29 cellular contexts compared by ENCODE assay signal in the genomic region with DNA sequence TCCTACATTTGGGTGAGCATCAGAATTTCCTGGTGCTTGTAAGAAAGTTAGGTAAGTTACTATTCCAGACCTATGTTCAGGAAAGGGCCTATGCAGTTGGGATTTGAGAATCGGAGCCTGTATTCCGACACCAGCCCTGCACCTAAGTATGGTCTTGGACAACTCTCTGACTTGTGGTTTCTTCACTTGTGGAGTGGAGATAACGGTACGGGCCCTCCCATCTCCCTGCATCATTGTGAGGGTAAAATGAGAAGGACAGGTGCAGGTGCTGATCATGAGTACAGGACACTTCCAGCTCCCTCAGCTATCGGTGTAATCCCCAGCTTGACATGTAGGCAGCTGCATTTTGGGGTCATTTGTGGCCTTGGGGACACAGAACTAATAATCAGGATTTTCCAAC.
DNase-seq lines count a peak whose midpoint lies in the region; ATAC-seq, FAIRE-seq and TF ChIP-seq lines count a peak whose summit lies in the region.
"Had no signal": no experiment of that assay in that cellular context is flagged by ENCODE, and none has a peak within 500 bp of the region (broad histone marks: within the 10 kb centered on the region; RNA-seq: fewer than 3 reads in every experiment).

No MANE protein-coding gene starts in this region.

- peaks cover 85% of the 10 kb centered on the region for H3K4me1 Mint-ChIP-seq in activated CD8-positive, alpha-beta T cell treated with anti-CD3 and anti-CD28 coated beads for 36 hours (ENCODE audit: low read depth)
- peaks cover 12% of the 10 kb centered on the region for H3K4me1 Mint-ChIP-seq in activated CD8-positive, alpha-beta T cell treated with anti-CD3 and anti-CD28 coated beads, Interleukin-2, amount 10 ng/mL, durations not matched to agents 7 days and 5 days (ENCODE audit: low read depth)
- H3K4me1 Mint-ChIP-seq in activated naive CD8-positive, alpha-beta T cell treated with anti-CD3 and anti-CD28 coated beads, Interleukin-2, amount 50 U/mL, for 24 hours = peaks cover 88% of the 10 kb centered on the region
- H3K4me1 Mint-ChIP-seq: endodermal cell had no signal

- H3K4me3 ChIP-seq in HL-60 (replicated peaks; ENCODE audit: insufficient read depth, low read length) = no peak overlapping the region
- no peak overlapping the region for H3K4me3 ChIP-seq in psoas muscle
- H3K4me3 ChIP-seq: skin epidermis, thoracic aorta had no signal

- FAIRE-seq in GM12892 (lab: Jason Lieb, UNC) = no peak
- FAIRE-seq: A204.1, H1 had no signal

- POLR2A ChIA-PET in activated CD8-positive, alpha-beta T cell treated with anti-CD3 and anti-CD28 coated beads for 36 hours (lab: Charles Lee) = interaction anchor here (0.7 to 3.5 kb wide), 3 partner anchors 77 to 309 kb away, joined by 3 to 30 read pairs (median 4); a partner anchor contains a TSS
- POLR2A ChIA-PET in activated CD8-positive, alpha-beta T cell treated with anti-CD3 and anti-CD28 coated beads, Interleukin-2, amount 10 ng/mL, durations not matched to agents 7 days and 5 days (lab: Charles Lee) = no interaction called here

- H3K27me3 ChIP-seq in HL-60 (ENCODE audit: insufficient read depth, poor library complexity, severe bottlenecking) = no peaks in the 10 kb centered on the region
- no peaks in the 10 kb centered on the region for H3K27me3 ChIP-seq in psoas muscle (ENCODE audit: insufficient read depth in 3 of 3, low read length in 2 of 3)

- peaks cover 34% of the 10 kb centered on the region for H3K4me1 ChIP-seq in psoas muscle

- intact Hi-C loops in activated CD8-positive, alpha-beta T cell treated with anti-CD3 and anti-CD28 coated beads for 36 hours (cut with micrococcal nuclease) = no loop called here
- intact Hi-C loops in psoas muscle (cut with DNase I) = loop anchor here in 1 of 2 donors (10.0 kb wide), 1 partner anchor 138 kb away; a partner anchor contains a TSS

- no peak for TF ChIP-seq CTCF in activated CD8-positive, alpha-beta T cell treated with anti-CD3 and anti-CD28 coated beads for 36 hours (IDR thresholded peaks at IDR 0.05)
- TF ChIP-seq CTCF in HL-60 (IDR thresholded peaks at IDR 0.05; ENCODE audit: insufficient read depth, low read length) = no peak
- TF ChIP-seq CTCF in psoas muscle (IDR thresholded peaks at IDR 0.05) = no peak

- ATAC-seq in activated CD8-positive, alpha-beta T cell treated with anti-CD3 and anti-CD28 coated beads for 36 hours = no peak
- ATAC-seq in activated CD8-positive, alpha-beta T cell treated with anti-CD3 and anti-CD28 coated beads, Interleukin-2, amount 10 ng/mL, durations not matched to agents 7 days and 5 days = no peak
- no peak for ATAC-seq in activated naive CD8-positive, alpha-beta T cell treated with anti-CD3 and anti-CD28 coated beads, Interleukin-2, amount 50 U/mL, for 24 hours
- peak in 2 of 4 donors; percentile 20 to 46 for ATAC-seq in psoas muscle
- ATAC-seq: activated CD4-positive, CD25-positive, alpha-beta regulatory T cell treated with anti-CD3 and anti-CD28 coated beads, Interleukin-2, amount 50 U/mL, for 24 hours; naive thymus-derived CD8-positive, alpha-beta T cell had no signal

- peaks cover 12% of the 10 kb centered on the region for H3K9me3 Mint-ChIP-seq in activated CD8-positive, alpha-beta T cell treated with anti-CD3 and anti-CD28 coated beads for 36 hours
- no peaks in the 10 kb centered on the region for H3K9me3 Mint-ChIP-seq in activated CD8-positive, alpha-beta T cell treated with anti-CD3 and anti-CD28 coated beads, Interleukin-2, amount 10 ng/mL, durations not matched to agents 7 days and 5 days (ENCODE audit: insufficient read depth)
- H3K9me3 Mint-ChIP-seq in activated naive CD8-positive, alpha-beta T cell treated with anti-CD3 and anti-CD28 coated beads, Interleukin-2, amount 50 U/mL, for 24 hours = peaks cover 8% of the 10 kb centered on the region
- H3K9me3 Mint-ChIP-seq: central memory CD8-positive, alpha-beta T cell; HFFc6; T-helper 1 cell treated with Interleukin-12 subunit alpha and Interleukin-12 subunit beta and Interleukin-4 antibody, amounts not matched to agents 30 μg/mL and 1 μg/mL, for 36 hours had no signal

- H3K36me3 ChIP-seq in psoas muscle (ENCODE audit: insufficient read depth in 1 of 2, low read depth in 1 of 2) = no peaks in the 10 kb centered on the region
- H3K36me3 ChIP-seq: thoracic aorta had no signal

- H3K27ac ChIP-seq in HL-60 (replicated peaks) (peak overlapping the region; percentile 80), psoas muscle (peak overlapping the region; percentile 46)
- H3K27ac ChIP-seq: thoracic aorta had no signal

- 35 to 63% (median 45%) methylated on average over 5 of the region's 5 CpGs for WGBS in psoas muscle, 3 donors

- peak overlapping the region; percentile 98 for H3K27ac Mint-ChIP-seq in activated CD8-positive, alpha-beta T cell treated with anti-CD3 and anti-CD28 coated beads for 36 hours
- H3K27ac Mint-ChIP-seq in activated CD8-positive, alpha-beta T cell treated with anti-CD3 and anti-CD28 coated beads, Interleukin-2, amount 10 ng/mL, durations not matched to agents 7 days and 5 days = no peak overlapping the region
- peak overlapping the region; percentile 99 for H3K27ac Mint-ChIP-seq in activated naive CD8-positive, alpha-beta T cell treated with anti-CD3 and anti-CD28 coated beads, Interleukin-2, amount 50 U/mL, for 24 hours
- H3K27ac Mint-ChIP-seq: CD4-positive, alpha-beta memory T cell; endodermal cell; naive thymus-derived CD8-positive, alpha-beta T cell had no signal

- no peak for TF ChIP-seq POLR2A in GM12892 (IDR thresholded peaks at IDR 0.05; ENCODE audit: low read depth, low read length)

- H3K9me3 ChIP-seq in psoas muscle = no peaks in the 10 kb centered on the region
- H3K9me3 ChIP-seq: SK-N-SH, thoracic aorta had no signal

- H3K36me3 Mint-ChIP-seq in activated CD8-positive, alpha-beta T cell treated with anti-CD3 and anti-CD28 coated beads for 36 hours (ENCODE audit: low read depth) = peaks cover 30% of the 10 kb centered on the region
- no peaks in the 10 kb centered on the region for H3K36me3 Mint-ChIP-seq in activated CD8-positive, alpha-beta T cell treated with anti-CD3 and anti-CD28 coated beads, Interleukin-2, amount 10 ng/mL, durations not matched to agents 7 days and 5 days (ENCODE audit: low read depth)
- H3K36me3 Mint-ChIP-seq in activated naive CD8-positive, alpha-beta T cell treated with anti-CD3 and anti-CD28 coated beads, Interleukin-2, amount 50 U/mL, for 24 hours (ENCODE audit: low read depth) = peaks cover 16% of the 10 kb centered on the region
- H3K36me3 Mint-ChIP-seq: CD4-positive, alpha-beta memory T cell; naive thymus-derived CD8-positive, alpha-beta T cell had no signal

- CTCF ChIA-PET in activated CD8-positive, alpha-beta T cell treated with anti-CD3 and anti-CD28 coated beads for 36 hours (lab: Charles Lee) = interaction anchor here (1.1 kb wide), 1 partner anchor 77 kb away, joined by 4 read pairs; no protein-coding TSS in a partner anchor
- CTCF ChIA-PET in activated CD8-positive, alpha-beta T cell treated with anti-CD3 and anti-CD28 coated beads, Interleukin-2, amount 10 ng/mL, durations not matched to agents 7 days and 5 days (lab: Charles Lee) = no interaction called here

- H3K4me3 Mint-ChIP-seq in activated CD8-positive, alpha-beta T cell treated with anti-CD3 and anti-CD28 coated beads for 36 hours = no peak overlapping the region
- no peak overlapping the region for H3K4me3 Mint-ChIP-seq in activated CD8-positive, alpha-beta T cell treated with anti-CD3 and anti-CD28 coated beads, Interleukin-2, amount 10 ng/mL, durations not matched to agents 7 days and 5 days
- no peak overlapping the region for H3K4me3 Mint-ChIP-seq in activated naive CD8-positive, alpha-beta T cell treated with anti-CD3 and anti-CD28 coated beads, Interleukin-2, amount 50 U/mL, for 24 hours
- H3K4me3 Mint-ChIP-seq: CD4-positive, alpha-beta memory T cell; central memory CD8-positive, alpha-beta T cell; endodermal cell; HFFc6; naive thymus-derived CD8-positive, alpha-beta T cell; T-helper 1 cell treated with Interleukin-12 subunit alpha and Interleukin-12 subunit beta and Interleukin-4 antibody, amounts not matched to agents 30 μg/mL and 1 μg/mL, for 36 hours had no signal

- no peak for DNase-seq in activated CD8-positive, alpha-beta T cell treated with anti-CD3 and anti-CD28 coated beads for 36 hours
- DNase-seq in activated CD8-positive, alpha-beta T cell treated with anti-CD3 and anti-CD28 coated beads, Interleukin-2, amount 10 ng/mL, durations not matched to agents 7 days and 5 days = no peak
- DNase-seq in HL-60 (ENCODE audit: low read depth in 1 of 2, low spot score in 1 of 2) (no peak), psoas muscle (no peak), GM12892 (ENCODE audit: insufficient read length) (no peak), iPS-NIHi7 (ENCODE audit: extremely low spot score) (no peak), germinal center (ENCODE audit: low spot score) (no peak)
- no peak for DNase-seq in activated naive CD8-positive, alpha-beta T cell treated with anti-CD3 and anti-CD28 coated beads, Interleukin-2, amount 50 U/mL, for 24 hours
- DNase-seq: activated effector memory CD4-positive, alpha-beta T cell treated with Interleukin-2 at 50 U/mL for 16 hours; CD4-positive, alpha-beta memory T cell; EL; endodermal cell; head of caudate nucleus; HFFc6; midbrain; naive thymus-derived CD8-positive, alpha-beta T cell; NCI-H1092; NCI-H1694; NCI-H524 treated with DMSO at 0.1 percent for 48 hours; NK-92 treated with Interleukin-12 subunit alpha and Interleukin-12 subunit beta, amount 100 ng/mL, for 24 hours; SK-N-SH; stimulated activated naive CD4-positive, alpha-beta T cell treated with Interleukin-2 at 50 U/mL for 16 hours had no signal

- no peaks in the 10 kb centered on the region for H3K27me3 Mint-ChIP-seq in activated CD8-positive, alpha-beta T cell treated with anti-CD3 and anti-CD28 coated beads for 36 hours
- no peaks in the 10 kb centered on the region for H3K27me3 Mint-ChIP-seq in activated CD8-positive, alpha-beta T cell treated with anti-CD3 and anti-CD28 coated beads, Interleukin-2, amount 10 ng/mL, durations not matched to agents 7 days and 5 days (ENCODE audit: low read depth)
- no peaks in the 10 kb centered on the region for H3K27me3 Mint-ChIP-seq in activated naive CD8-positive, alpha-beta T cell treated with anti-CD3 and anti-CD28 coated beads, Interleukin-2, amount 50 U/mL, for 24 hours
